Comparison of ENCODE assay signal across 8 cellular contexts in the genomic region with DNA sequence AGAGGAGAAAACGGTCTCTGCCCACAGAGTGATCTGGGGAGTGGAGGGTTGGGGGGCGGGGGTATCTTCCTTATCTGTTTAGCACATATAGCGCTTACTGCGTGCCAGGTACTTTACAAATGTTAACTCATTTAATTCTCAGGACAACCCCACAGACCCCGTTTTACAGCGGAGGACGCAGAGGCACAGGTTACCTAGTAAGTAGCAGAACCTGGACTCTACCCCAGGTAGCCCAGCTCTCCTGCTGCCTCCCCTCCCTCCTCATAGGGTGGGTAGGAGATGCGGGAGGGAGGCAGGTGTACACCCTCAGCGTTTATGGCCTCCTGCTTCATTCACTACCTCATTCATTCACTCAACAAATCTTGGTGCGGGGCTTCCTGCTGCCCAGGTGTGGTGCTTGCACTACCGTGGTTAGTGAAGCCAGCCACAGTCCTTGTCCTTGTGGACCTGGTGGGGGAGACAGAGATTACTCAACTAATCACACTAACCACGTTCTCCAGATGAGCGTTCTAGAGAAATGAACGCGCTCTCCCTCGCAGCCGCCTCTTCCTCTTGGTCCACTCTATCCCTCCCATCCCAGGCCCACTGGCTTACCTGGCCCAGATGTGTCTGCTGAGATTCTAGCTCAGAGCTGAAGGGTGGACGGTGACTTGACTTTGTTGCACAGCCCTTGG.
DNase-seq lines count a peak whose midpoint lies in the region; ATAC-seq and TF ChIP-seq lines count a peak whose summit lies in the region.

No MANE protein-coding gene starts in this region.

- intact Hi-C loops in Calu3 (cut with micrococcal nuclease; ENCODE audit: unreplicated experiment) = loop anchor here (1.0 to 10.0 kb wide), 4 partner anchors 62 to 746 kb away; no protein-coding TSS in a partner anchor
- intact Hi-C loops in MCF 10A (cut with micrococcal nuclease) = loop anchor here (1.0 to 10.0 kb wide), 3 partner anchors 67 to 744 kb away; no protein-coding TSS in a partner anchor

- no peak overlapping the region for H3K9ac ChIP-seq in muscle layer of colon (ENCODE audit: low read length)
- H3K9ac ChIP-seq in GM23248 = no peak overlapping the region

- H3K4me2 ChIP-seq in GM23248 (ENCODE audit: unreplicated experiment) = no peak overlapping the region

- H3K27ac ChIP-seq in muscle layer of colon (ENCODE audit: low read depth, low read length) = no peak overlapping the region
- H3K27ac ChIP-seq in GM23248 = no peak overlapping the region

- DNase-seq in Calu3 (peak; percentile 18), HAP-1 (ENCODE audit: low spot score in 2 of 2) (no peak), MCF 10A (ENCODE audit: unreplicated experiment) (peak; percentile 39), HEK293T (ENCODE audit: extremely low spot score) (no peak), SK-N-DZ (ENCODE audit: low spot score) (no peak), GM23248 (no peak)
- DNase-seq in effector memory CD8-positive, alpha-beta T cell = no peak

- no TSS peak for BruUV-seq in Calu3 (replicated peaks; lab: Mats Ljungman, UMichigan)
- BruUV-seq in MCF 10A (replicated peaks; lab: Mats Ljungman, UMichigan) = no TSS peak

- no peaks in the 10 kb centered on the region for H4K20me1 ChIP-seq in GM23248 (ENCODE audit: insufficient read depth)

- H3K27me3 Mint-ChIP-seq in Calu3 (ENCODE audit: unreplicated experiment) (peaks cover 88% of the 10 kb centered on the region), MCF 10A (ENCODE audit: insufficient read depth, unreplicated experiment) (peaks cover 28% of the 10 kb centered on the region)
- peaks cover 51 to 90% of the 10 kb centered on the region in 2 donors for H3K27me3 Mint-ChIP-seq in effector memory CD8-positive, alpha-beta T cell

- H2AFZ ChIP-seq in GM23248 = no peak overlapping the region

- H3F3A ChIP-seq in GM23248 (ENCODE audit: insufficient read depth) = no peaks in the 10 kb centered on the region

- 59 to 60% methylated on average over 18 of the region's 18 CpGs for whole genome bisulfite sequencing in GM23248 (ENCODE audit: low coverage in 1 of 2, low lambda C conversion rate in 2 of 2, missing lambda C conversion rate in 2 of 2), 2 experiments

- CTCF ChIA-PET in Calu3 (lab: Charles Lee) = interaction anchor here (0.8 to 2.5 kb wide), 4 partner anchors 233 to 746 kb away, joined by 3 to 24 read pairs (median 6); no protein-coding TSS in a partner anchor
- CTCF ChIA-PET in MCF 10A (lab: Yijun Ruan, JAX) = interaction anchor here (0.6 to 12.5 kb wide), 42 partner anchors 9 to 939 kb away, joined by 3 to 271 read pairs (median 4); no protein-coding TSS in a partner anchor
- CTCF ChIA-PET in HEK293T (lab: Yijun Ruan, JAX) = interaction anchor here (0.6 to 1.5 kb wide), 4 partner anchors 13 to 746 kb away, joined by 3 to 15 read pairs (median 3); no protein-coding TSS in a partner anchor

- no peaks in the 10 kb centered on the region for H3K9me3 Mint-ChIP-seq in Calu3 (ENCODE audit: low read depth, unreplicated experiment)
- H3K9me3 Mint-ChIP-seq in MCF 10A (ENCODE audit: unreplicated experiment) = peaks cover 4% of the 10 kb centered on the region
- no peaks in the 10 kb centered on the region for H3K9me3 Mint-ChIP-seq in effector memory CD8-positive, alpha-beta T cell

- TF ChIP-seq CTCF in Calu3 (IDR thresholded peaks at IDR 0.05; ENCODE audit: unreplicated experiment) = no peak
- TF ChIP-seq CTCF in MCF 10A (IDR thresholded peaks at IDR 0.05; ENCODE audit: unreplicated experiment) = no peak

- H3K27me3 ChIP-seq in HAP-1 (ENCODE audit: low read depth) = no peaks in the 10 kb centered on the region
- peaks cover 0 to 7% of the 10 kb centered on the region in 2 donors for H3K27me3 ChIP-seq in muscle layer of colon (ENCODE audit: control insufficient read depth in 1 of 2, insufficient read depth in 2 of 2, low read length in 2 of 2)
- H3K27me3 ChIP-seq in GM23248 (replicated peaks; ENCODE audit: insufficient read depth) = peaks cover 7% of the 10 kb centered on the region; the same call in 1 of the 2 replicates

- ATAC-seq in effector memory CD8-positive, alpha-beta T cell (replicated peaks) = no peak

- H3K9me2 ChIP-seq in GM23248 (ENCODE audit: insufficient read depth) = no peaks in the 10 kb centered on the region

- H3K36me3 ChIP-seq in HAP-1 (replicated peaks) (no peaks in the 10 kb centered on the region), muscle layer of colon (ENCODE audit: insufficient read depth, low read length) (no peaks in the 10 kb centered on the region), GM23248 (ENCODE audit: low read depth) (no peaks in the 10 kb centered on the region)

- peak overlapping the region; percentile 30 for H3K4me3 ChIP-seq in HAP-1
- peak overlapping the region; percentile 14 to 23 for H3K4me3 ChIP-seq in muscle layer of colon (ENCODE audit: low read depth in 1 of 2, low read length in 2 of 2)
- H3K4me3 ChIP-seq in GM23248 = no peak overlapping the region

- H3K27ac Mint-ChIP-seq in Calu3 (ENCODE audit: unreplicated experiment) = no peak overlapping the region
- H3K27ac Mint-ChIP-seq in MCF 10A (ENCODE audit: low read depth, unreplicated experiment) = no peak overlapping the region
- no peak overlapping the region for H3K27ac Mint-ChIP-seq in effector memory CD8-positive, alpha-beta T cell

- H3K9me3 ChIP-seq in HAP-1 (no peaks in the 10 kb centered on the region; the same call in 1 of the 2 replicates), muscle layer of colon (ENCODE audit: low read length) (no peaks in the 10 kb centered on the region), GM23248 (ENCODE audit: low read depth) (no peaks in the 10 kb centered on the region)

- H3K4me1 Mint-ChIP-seq in Calu3 (ENCODE audit: low read depth, unreplicated experiment) = peaks cover 8% of the 10 kb centered on the region
- H3K4me1 Mint-ChIP-seq in MCF 10A (ENCODE audit: insufficient read depth, unreplicated experiment) = peaks cover 6% of the 10 kb centered on the region
- peaks cover 3 to 4% of the 10 kb centered on the region in 2 donors for H3K4me1 Mint-ChIP-seq in effector memory CD8-positive, alpha-beta T cell (ENCODE audit: low read depth in 2 of 2)

- H3K79me2 ChIP-seq in GM23248 (ENCODE audit: insufficient read depth) = no peaks in the 10 kb centered on the region

- H3K36me3 Mint-ChIP-seq in Calu3 (ENCODE audit: insufficient read depth, unreplicated experiment) (no peaks in the 10 kb centered on the region), MCF 10A (ENCODE audit: insufficient read depth, unreplicated experiment) (no peaks in the 10 kb centered on the region)
- H3K36me3 Mint-ChIP-seq in effector memory CD8-positive, alpha-beta T cell (ENCODE audit: insufficient read depth) = no peaks in the 10 kb centered on the region

- POLR2A ChIA-PET in MCF 10A (lab: Yijun Ruan, JAX) = interaction anchor here (2.2 kb wide), 1 partner anchor 234 kb away, joined by 6 read pairs; no protein-coding TSS in a partner anchor
- POLR2A ChIA-PET in HEK293T (lab: Yijun Ruan, JAX) = no interaction called here

- in situ Hi-C loops in HAP-1 (cut with MboI; ENCODE audit: low sequenced_read_pairs) = no loop called here
- in situ Hi-C loops in GM23248 (cut with MboI) = no loop called here

- no peaks in the 10 kb centered on the region for H3K4me1 ChIP-seq in HAP-1
- no peaks in the 10 kb centered on the region for H3K4me1 ChIP-seq in muscle layer of colon (ENCODE audit: insufficient read depth, low read length)
- H3K4me1 ChIP-seq in GM23248 (ENCODE audit: insufficient read depth) = no peaks in the 10 kb centered on the region

- H3K4me3 Mint-ChIP-seq in Calu3 (ENCODE audit: low read depth, unreplicated experiment) = peak overlapping the region; percentile 34
- no peak overlapping the region for H3K4me3 Mint-ChIP-seq in MCF 10A (ENCODE audit: unreplicated experiment)
- H3K4me3 Mint-ChIP-seq in effector memory CD8-positive, alpha-beta T cell = peak overlapping the region in 1 of 2 donors; percentile 55

TF ChIP-seq in HEK293T, 16 proteins besides CTCF, POLR2A, EP300 and RAD21:
- TF ChIP-seq CTBP1 (IDR thresholded peaks at IDR 0.05; ENCODE audit: borderline replicate concordance) = no peak
- no peak for TF ChIP-seq ELF4 (IDR thresholded peaks at IDR 0.05)
- TF ChIP-seq FOXK2 (IDR thresholded peaks at IDR 0.05) = no peak
- TF ChIP-seq ARNT (IDR thresholded peaks at IDR 0.05) = no peak
- no peak for TF ChIP-seq NFRKB (IDR thresholded peaks at IDR 0.05)
- no peak for TF ChIP-seq BHLHE40 (IDR thresholded peaks at IDR 0.05; ENCODE audit: borderline replicate concordance)
- TF ChIP-seq L3MBTL2 (conservative IDR thresholded peaks at IDR 0.05) = no peak
- TF ChIP-seq TARDBP (IDR thresholded peaks at IDR 0.05) = no peak
- TF ChIP-seq SP1 (IDR thresholded peaks at IDR 0.05) = no peak
- TF ChIP-seq ZNF384 (IDR thresholded peaks at IDR 0.05) = no peak
- TF ChIP-seq PKNOX1 (IDR thresholded peaks at IDR 0.05) = no peak
- TF ChIP-seq LEF1 (IDR thresholded peaks at IDR 0.05; ENCODE audit: borderline replicate concordance) = no peak
- no peak for TF ChIP-seq FOXM1 (IDR thresholded peaks at IDR 0.05; ENCODE audit: borderline replicate concordance)
- no peak for TF ChIP-seq SUZ12 (IDR thresholded peaks at IDR 0.05)
- no peak for TF ChIP-seq HDGF (IDR thresholded peaks at IDR 0.05; ENCODE audit: borderline replicate concordance)
- no peak for TF ChIP-seq FOXA1 (IDR thresholded peaks at IDR 0.05)
TF ChIP-seq in HEK293T: peak in this region for 0.

Comparison
In these comparisons a context has a peak if more than half of its experiments do, and no peak if none do; other contexts are left out.
1. DNase-seq: peak in Calu3 (single experiment) and MCF 10A (single experiment); none in HAP-1 (0 of 2), HEK293T (single experiment), effector memory CD8-positive, alpha-beta T cell (0 of 3), SK-N-DZ (single experiment) and GM23248 (single experiment).